21 cellular contexts compared by ENCODE assay signal in the genomic region with DNA sequence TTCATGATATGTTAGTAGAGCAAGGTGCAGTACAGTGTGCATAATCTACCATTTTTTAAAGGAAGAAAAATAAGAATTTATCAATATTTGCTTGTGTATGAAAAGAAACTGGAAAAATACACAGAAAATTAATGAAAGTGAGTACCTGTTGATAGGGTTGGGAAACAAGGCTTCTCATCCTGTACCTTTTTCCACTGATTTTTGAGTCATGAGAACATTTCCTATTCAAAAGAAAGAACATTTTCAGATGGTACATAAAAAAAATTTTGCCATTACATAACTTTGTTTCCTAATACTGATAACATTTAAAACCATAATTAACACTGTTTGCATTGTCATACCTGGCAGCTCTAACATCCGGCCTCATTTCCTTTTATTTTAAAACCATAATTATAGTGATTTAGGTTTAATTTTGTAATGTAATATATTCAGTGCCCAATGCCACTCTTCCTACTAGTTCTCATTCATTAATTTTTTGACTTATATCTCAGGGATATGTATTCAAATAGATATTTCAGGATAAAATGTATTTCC. TPM values are rescaled to one million over a fixed set of nuclear protein-coding genes. Genes with fewer than 3 reads are reported as not detected.
DNase-seq lines count a peak whose midpoint lies in the region; ATAC-seq, FAIRE-seq and TF ChIP-seq lines count a peak whose summit lies in the region.
"Had no signal": no experiment of that assay in that cellular context is flagged by ENCODE, and none has a peak within 500 bp of the region (broad histone marks: within the 10 kb centered on the region; RNA-seq: fewer than 3 reads in every experiment).

No MANE protein-coding gene starts in this region.

- POLR2A ChIA-PET in activated CD4-positive, alpha-beta memory T cell treated with anti-CD3 and anti-CD28 coated beads for 36 hours (lab: Charles Lee): interaction anchor here (1.8 kb wide), 1 partner anchor 10 kb away, joined by 5 read pairs; no protein-coding TSS in a partner anchor
- POLR2A ChIA-PET in activated CD4-positive, alpha-beta memory T cell treated with anti-CD3 and anti-CD28 coated beads, Interleukin-2, amount 10 ng/mL, durations not matched to agents 7 days and 5 days (lab: Charles Lee): interaction anchor here (1.4 to 5.9 kb wide), 3 partner anchors 11 to 30 kb away, joined by 4 to 35 read pairs (median 5); partner anchors contain the start of genes NKTR and SEC22C

- ATAC-seq in effector memory CD8-positive, alpha-beta T cell (replicated peaks): peak; percentile 44
- ATAC-seq: activated CD8-positive, alpha-beta memory T cell treated with anti-CD3 and anti-CD28 coated beads, Interleukin-2, amount 10 ng/mL, durations not matched to agents 7 days and 5 days; activated naive CD4-positive, alpha-beta T cell treated with anti-CD3 and anti-CD28 coated beads, Interleukin-2, amount 50 U/mL, for 72 hours; sciatic nerve had no signal

- H4K20me1 ChIP-seq in Loucy (ENCODE audit: insufficient read depth, low read length, poor library complexity, severe bottlenecking): peaks cover 92% of the 10 kb centered on the region
- H4K20me1 ChIP-seq in smooth muscle cell (ENCODE audit: low read depth): peaks cover 97% of the 10 kb centered on the region

- no peaks in the 10 kb centered on the region for H3F3A ChIP-seq in Loucy (ENCODE audit: low read depth)
- H3F3A ChIP-seq in smooth muscle cell (ENCODE audit: low read depth): no peaks in the 10 kb centered on the region

- peaks cover 18% of the 10 kb centered on the region for H3K36me3 Mint-ChIP-seq in activated CD4-positive, alpha-beta memory T cell treated with anti-CD3 and anti-CD28 coated beads for 36 hours
- peaks cover 47% of the 10 kb centered on the region for H3K36me3 Mint-ChIP-seq in activated CD4-positive, alpha-beta memory T cell treated with anti-CD3 and anti-CD28 coated beads, Interleukin-2, amount 10 ng/mL, durations not matched to agents 7 days and 5 days (ENCODE audit: low read depth)
- H3K36me3 Mint-ChIP-seq in effector memory CD8-positive, alpha-beta T cell (ENCODE audit: insufficient read depth): peaks cover 49% of the 10 kb centered on the region

- TF ChIP-seq CTCF in Loucy (conservative IDR thresholded peaks at IDR 0.05; ENCODE audit: low read length): no peak
- TF ChIP-seq CTCF in smooth muscle cell (IDR thresholded peaks at IDR 0.05; ENCODE audit: borderline replicate concordance, insufficient read depth, poor library complexity, severe bottlenecking): no peak
- TF ChIP-seq CTCF in uterus (IDR thresholded peaks at IDR 0.05): no peak

- H3K27ac ChIP-seq in smooth muscle cell (ENCODE audit: low read depth) (peak overlapping the region; percentile 2), uterus (peak overlapping the region in 1 of 2 donors; percentile 78)
- H3K27ac ChIP-seq: WERI-Rb-1 had no signal

- 100% methylated on average over 1 of the region's 1 CpG for WGBS in smooth muscle cell (ENCODE audit: low lambda C conversion rate)

- no peak for DNase-seq in activated CD4-positive, alpha-beta memory T cell treated with anti-CD3 and anti-CD28 coated beads for 36 hours
- DNase-seq in activated CD4-positive, alpha-beta memory T cell treated with anti-CD3 and anti-CD28 coated beads, Interleukin-2, amount 10 ng/mL, durations not matched to agents 7 days and 5 days: no peak
- DNase-seq in effector memory CD8-positive, alpha-beta T cell: no peak
- DNase-seq in smooth muscle cell (lab: John Stamatoyannopoulos, UW; ENCODE audit: unreplicated experiment) (no peak), uterus (no peak), H54 (ENCODE audit: insufficient read length, low spot score) (no peak)
- DNase-seq in activated CD4-positive, alpha-beta T cell treated with anti-CD3 and anti-CD28 coated beads for 1 hour: no peak
- DNase-seq: ACHN; activated CD8-positive, alpha-beta memory T cell treated with anti-CD3 and anti-CD28 coated beads, Interleukin-2, amount 10 ng/mL, durations not matched to agents 7 days and 5 days; effector CD8-positive, alpha-beta T cell; mammary epithelial cell; NCI-H2029 treated with DMSO at 0.1 percent for 48 hours; NCI-H524; stimulated activated CD4-positive, alpha-beta T cell treated with anti-CD3 and anti-CD28 coated beads, Interleukin-4, amount 100 ng/mL, for 24 hours; WERI-Rb-1 had no signal

- no peaks in the 10 kb centered on the region for H3K27me3 Mint-ChIP-seq in activated CD4-positive, alpha-beta memory T cell treated with anti-CD3 and anti-CD28 coated beads for 36 hours
- H3K27me3 Mint-ChIP-seq in activated CD4-positive, alpha-beta memory T cell treated with anti-CD3 and anti-CD28 coated beads, Interleukin-2, amount 10 ng/mL, durations not matched to agents 7 days and 5 days: no peaks in the 10 kb centered on the region
- H3K27me3 Mint-ChIP-seq in effector memory CD8-positive, alpha-beta T cell: no peaks in the 10 kb centered on the region
- H3K27me3 Mint-ChIP-seq: activated CD8-positive, alpha-beta memory T cell treated with anti-CD3 and anti-CD28 coated beads, Interleukin-2, amount 10 ng/mL, durations not matched to agents 7 days and 5 days had no signal

- H3K4me3 ChIP-seq in Loucy (ENCODE audit: low read length, poor library complexity, severe bottlenecking) (no peak overlapping the region), smooth muscle cell (no peak overlapping the region), uterus (no peak overlapping the region)
- H3K4me3 ChIP-seq: breast epithelium had no signal

- peaks cover 79% of the 10 kb centered on the region for H3K4me1 Mint-ChIP-seq in activated CD4-positive, alpha-beta memory T cell treated with anti-CD3 and anti-CD28 coated beads for 36 hours (ENCODE audit: low read depth)
- peaks cover 58% of the 10 kb centered on the region for H3K4me1 Mint-ChIP-seq in activated CD4-positive, alpha-beta memory T cell treated with anti-CD3 and anti-CD28 coated beads, Interleukin-2, amount 10 ng/mL, durations not matched to agents 7 days and 5 days
- peaks cover 35 to 56% of the 10 kb centered on the region in 2 donors for H3K4me1 Mint-ChIP-seq in effector memory CD8-positive, alpha-beta T cell (ENCODE audit: low read depth in 2 of 2)

- H3K36me3 ChIP-seq in Loucy (ENCODE audit: insufficient read depth, low read length) (peaks cover 7% of the 10 kb centered on the region; the same call in 1 of the 2 replicates), smooth muscle cell (ENCODE audit: low read depth) (no peaks in the 10 kb centered on the region), uterus (no peaks in the 10 kb centered on the region)
- H3K36me3 ChIP-seq: breast epithelium had no signal

- FAIRE-seq in H54 (lab: Jason Lieb, UNC): no peak
- FAIRE-seq: GM12892, H1 had no signal

- H3K27ac Mint-ChIP-seq in activated CD4-positive, alpha-beta memory T cell treated with anti-CD3 and anti-CD28 coated beads for 36 hours: peak overlapping the region; percentile 16
- H3K27ac Mint-ChIP-seq in activated CD4-positive, alpha-beta memory T cell treated with anti-CD3 and anti-CD28 coated beads, Interleukin-2, amount 10 ng/mL, durations not matched to agents 7 days and 5 days: no peak overlapping the region
- peak overlapping the region; percentile 44 to 63 for H3K27ac Mint-ChIP-seq in effector memory CD8-positive, alpha-beta T cell
- H3K27ac Mint-ChIP-seq: activated CD8-positive, alpha-beta memory T cell treated with anti-CD3 and anti-CD28 coated beads, Interleukin-2, amount 10 ng/mL, durations not matched to agents 7 days and 5 days had no signal

- no peak for TF ChIP-seq POLR2A in uterus (IDR thresholded peaks at IDR 0.05)
- TF ChIP-seq POLR2A in H54 (IDR thresholded peaks at IDR 0.05; ENCODE audit: low read depth, low read length): no peak

- peaks cover 98% of the 10 kb centered on the region for H3K79me2 ChIP-seq in Loucy (ENCODE audit: insufficient read depth, low read length)
- H3K79me2 ChIP-seq in smooth muscle cell (ENCODE audit: low read depth): peaks cover 99% of the 10 kb centered on the region

- no peak overlapping the region for H3K4me3 Mint-ChIP-seq in activated CD4-positive, alpha-beta memory T cell treated with anti-CD3 and anti-CD28 coated beads for 36 hours
- H3K4me3 Mint-ChIP-seq in activated CD4-positive, alpha-beta memory T cell treated with anti-CD3 and anti-CD28 coated beads, Interleukin-2, amount 10 ng/mL, durations not matched to agents 7 days and 5 days: no peak overlapping the region
- peak overlapping the region in 1 of 2 donors; percentile 22 for H3K4me3 Mint-ChIP-seq in effector memory CD8-positive, alpha-beta T cell
- H3K4me3 Mint-ChIP-seq: activated CD8-positive, alpha-beta memory T cell treated with anti-CD3 and anti-CD28 coated beads, Interleukin-2, amount 10 ng/mL, durations not matched to agents 7 days and 5 days had no signal

- intact Hi-C loops in activated CD4-positive, alpha-beta memory T cell treated with anti-CD3 and anti-CD28 coated beads for 36 hours (cut with micrococcal nuclease): no loop called here
- intact Hi-C loops in uterus (cut with DNase I; ENCODE audit: low total_unique reads): no loop called here

- H3K27me3 ChIP-seq in Loucy (ENCODE audit: insufficient read depth, low read length, poor library complexity, severe bottlenecking) (no peaks in the 10 kb centered on the region), smooth muscle cell (ENCODE audit: low read depth) (no peaks in the 10 kb centered on the region), uterus (no peaks in the 10 kb centered on the region)
- H3K27me3 ChIP-seq: breast epithelium had no signal

- H3K4me2 ChIP-seq in Loucy (ENCODE audit: low read depth, low read length, poor library complexity, severe bottlenecking): peak overlapping the region; percentile 52
- H3K4me2 ChIP-seq in smooth muscle cell: no peak overlapping the region

- H2AFZ ChIP-seq in Loucy (ENCODE audit: low read length) (no peak overlapping the region), smooth muscle cell (ENCODE audit: low read depth) (no peak overlapping the region)

- no peaks in the 10 kb centered on the region for H3K9me3 Mint-ChIP-seq in activated CD4-positive, alpha-beta memory T cell treated with anti-CD3 and anti-CD28 coated beads for 36 hours
- no peaks in the 10 kb centered on the region for H3K9me3 Mint-ChIP-seq in activated CD4-positive, alpha-beta memory T cell treated with anti-CD3 and anti-CD28 coated beads, Interleukin-2, amount 10 ng/mL, durations not matched to agents 7 days and 5 days
- no peaks in the 10 kb centered on the region for H3K9me3 Mint-ChIP-seq in effector memory CD8-positive, alpha-beta T cell
- H3K9me3 Mint-ChIP-seq: activated naive CD4-positive, alpha-beta T cell treated with anti-CD3 and anti-CD28 coated beads, Interleukin-2, amount 50 U/mL, for 72 hours had no signal

- CTCF ChIA-PET in activated CD4-positive, alpha-beta memory T cell treated with anti-CD3 and anti-CD28 coated beads for 36 hours (lab: Charles Lee): interaction anchor here (0.9 to 6.2 kb wide), 5 partner anchors 10 to 26 kb away, joined by 3 to 38 read pairs (median 3); partner anchors contain the start of gene NKTR
- CTCF ChIA-PET in activated CD4-positive, alpha-beta memory T cell treated with anti-CD3 and anti-CD28 coated beads, Interleukin-2, amount 10 ng/mL, durations not matched to agents 7 days and 5 days (lab: Charles Lee): interaction anchor here (0.9 to 2.8 kb wide), 3 partner anchors 10 to 36 kb away, joined by 3 to 30 read pairs (median 4); partner anchors contain the start of gene NKTR

- no peak overlapping the region for H3K9ac ChIP-seq in Loucy (ENCODE audit: low read depth, low read length, poor library complexity, severe bottlenecking)
- no peak overlapping the region for H3K9ac ChIP-seq in smooth muscle cell (ENCODE audit: low read depth)

- H3K9me2 ChIP-seq in Loucy (replicated peaks; ENCODE audit: low read depth, low read length): no peaks in the 10 kb centered on the region

- H3K9me3 ChIP-seq in Loucy (ENCODE audit: insufficient read depth, low read depth, low read length): no peaks in the 10 kb centered on the region
- no peaks in the 10 kb centered on the region for H3K9me3 ChIP-seq in smooth muscle cell (replicated peaks; ENCODE audit: low read depth)
- no peaks in the 10 kb centered on the region for H3K9me3 ChIP-seq in uterus
- H3K9me3 ChIP-seq: breast epithelium had no signal

- H3K4me1 ChIP-seq in Loucy (ENCODE audit: insufficient read depth, low read length, poor library complexity, severe bottlenecking) (peaks cover 31% of the 10 kb centered on the region), smooth muscle cell (ENCODE audit: low read depth) (no peaks in the 10 kb centered on the region), uterus (no peaks in the 10 kb centered on the region)

RNA-seq across cellular contexts. Expression of gene NKTR, which starts 11.7 kb away (rescaled TPM):
- 10 to 100 TPM; 65.9 to 73.9 TPM for total RNA-seq in activated CD4-positive, alpha-beta memory T cell treated with anti-CD3 and anti-CD28 coated beads for 36 hours
- total RNA-seq in activated CD4-positive, alpha-beta memory T cell treated with anti-CD3 and anti-CD28 coated beads, Interleukin-2, amount 10 ng/mL, durations not matched to agents 7 days and 5 days: 10 to 100 TPM; 97.8 to 98.9 TPM
- 91.3 and 113 TPM in 2 replicates for total RNA-seq in smooth muscle cell
- 37.1 and 82.3 TPM in 2 replicates for polyA plus RNA-seq in smooth muscle cell
- 100 to 1,000 TPM; 119 to 361 (median 164) TPM for total RNA-seq in uterus

RNA-seq across cellular contexts. Expression of gene SS18L2, which starts 21.6 kb away (rescaled TPM):
- total RNA-seq in activated CD4-positive, alpha-beta memory T cell treated with anti-CD3 and anti-CD28 coated beads for 36 hours: 10 to 100 TPM; 58.0 to 59.3 TPM
- 10 to 100 TPM; 64.4 to 65.1 TPM for total RNA-seq in activated CD4-positive, alpha-beta memory T cell treated with anti-CD3 and anti-CD28 coated beads, Interleukin-2, amount 10 ng/mL, durations not matched to agents 7 days and 5 days
- total RNA-seq in smooth muscle cell (24.5 and 54.2 TPM in 2 replicates), uterus (10 to 100 TPM in 3 of 4 donors, 1 to 10 TPM in 1; 7.4 to 20.0 (median 15.7) TPM)
- 38.7 and 38.8 TPM in 2 replicates for polyA plus RNA-seq in smooth muscle cell

RNA-seq across cellular contexts. Expression of gene SEC22C, which starts 30.4 kb away (rescaled TPM):
- total RNA-seq in activated CD4-positive, alpha-beta memory T cell treated with anti-CD3 and anti-CD28 coated beads for 36 hours: 10 to 100 TPM; 47.0 to 49.2 TPM
- total RNA-seq in activated CD4-positive, alpha-beta memory T cell treated with anti-CD3 and anti-CD28 coated beads, Interleukin-2, amount 10 ng/mL, durations not matched to agents 7 days and 5 days: 10 to 100 TPM; 58.8 to 62.0 TPM
- total RNA-seq in smooth muscle cell (52.2 and 70.5 TPM in 2 replicates), uterus (10 to 100 TPM; 49.7 to 82.6 (median 66.0) TPM)
- 39.8 and 45.7 TPM in 2 replicates for polyA plus RNA-seq in smooth muscle cell

RNA-seq across cellular contexts. Expression of gene ZBTB47, which starts 41.3 kb away (rescaled TPM):
- total RNA-seq in activated CD4-positive, alpha-beta memory T cell treated with anti-CD3 and anti-CD28 coated beads for 36 hours: 1 to 10 TPM; 1.0 to 1.1 TPM
- 1 to 10 TPM in 1 of 2 experiments, under 1 TPM in 1; 0.93 to 1.1 TPM for total RNA-seq in activated CD4-positive, alpha-beta memory T cell treated with anti-CD3 and anti-CD28 coated beads, Interleukin-2, amount 10 ng/mL, durations not matched to agents 7 days and 5 days
- total RNA-seq in smooth muscle cell: 6.5 and 7.7 TPM in 2 replicates
- polyA plus RNA-seq in smooth muscle cell: 4.6 TPM in 2 replicates
- total RNA-seq in uterus: 10 to 100 TPM; 29.1 to 44.7 (median 32.1) TPM
